1 cellular context compared by ENCODE assay signal in the genomic region with DNA sequence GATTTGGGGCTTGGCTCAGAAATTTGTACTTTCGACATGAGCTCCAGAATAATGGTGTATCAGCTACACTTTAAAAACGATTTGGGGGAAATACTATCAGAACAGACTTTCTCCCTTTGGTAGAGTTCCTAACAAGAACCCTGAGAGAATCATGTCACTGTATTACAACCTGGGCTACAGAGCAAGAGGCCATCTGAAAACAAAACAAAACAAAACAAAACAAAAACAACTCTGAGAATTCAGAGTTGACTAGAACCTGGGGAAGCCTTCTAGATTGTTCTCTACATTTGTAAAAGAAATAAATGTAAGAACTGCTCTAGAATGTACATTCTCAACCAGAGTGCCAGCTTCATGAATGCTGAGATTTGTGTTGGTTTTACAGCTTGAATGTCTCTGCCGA.
TF ChIP-seq lines count a peak whose summit lies in the region.

No MANE protein-coding gene starts in this region.

TF ChIP-seq in SK-N-SH treated with all-trans-retinoic acid at 6 μM for 48 hours, 23 proteins besides CTCF, POLR2A, EP300 and RAD21:
- TF ChIP-seq TSHZ2 (CRISPR knock-in tag; IDR thresholded peaks at IDR 0.05) (no peak), ZC3H10 (CRISPR knock-in tag; IDR thresholded peaks at IDR 0.05) (no peak), CSDC2 (CRISPR knock-in tag; IDR thresholded peaks at IDR 0.05) (no peak), PATZ1 (CRISPR knock-in tag; IDR thresholded peaks at IDR 0.05; ENCODE audit: borderline replicate concordance) (no peak), GLIS3 (CRISPR knock-in tag; IDR thresholded peaks at IDR 0.05) (no peak), ESRRG (CRISPR knock-in tag; IDR thresholded peaks at IDR 0.05) (no peak), TCF4 (CRISPR knock-in tag; IDR thresholded peaks at IDR 0.05; ENCODE audit: borderline replicate concordance) (no peak), SNAI2 (CRISPR knock-in tag; IDR thresholded peaks at IDR 0.05) (no peak), PPARA (CRISPR knock-in tag; IDR thresholded peaks at IDR 0.05; ENCODE audit: borderline replicate concordance) (no peak), ARNTL (CRISPR knock-in tag; IDR thresholded peaks at IDR 0.05; ENCODE audit: borderline replicate concordance, low read depth) (no peak), TOX (CRISPR knock-in tag; IDR thresholded peaks at IDR 0.05; ENCODE audit: borderline replicate concordance) (no peak)
